Comparison of ENCODE assay signal across 1 cellular context in the genomic region with DNA sequence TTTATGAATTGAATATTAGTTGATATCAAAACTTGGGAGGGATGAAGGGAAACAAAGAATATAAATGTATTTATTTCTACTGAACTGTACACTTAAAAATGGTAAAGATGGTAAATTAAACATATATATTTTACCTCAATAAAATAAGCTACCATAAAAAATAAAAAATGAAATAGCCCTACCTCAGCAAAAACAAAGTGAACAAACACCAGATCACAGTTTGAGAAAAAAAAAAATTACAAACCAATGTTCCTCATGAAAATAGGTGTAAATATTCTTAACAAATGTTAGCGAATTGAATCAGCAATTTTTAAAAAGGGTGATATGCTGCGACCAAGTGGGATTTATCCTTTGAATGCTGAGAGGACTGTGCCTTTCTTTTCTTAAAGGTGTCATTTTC.
TF ChIP-seq lines count a peak whose summit lies in the region.

No MANE protein-coding gene starts in this region.

TF ChIP-seq in HCT116, 20 proteins besides CTCF, POLR2A, EP300 and RAD21 (continued from another document):
- TF ChIP-seq EZH2phosphoT487 (IDR thresholded peaks at IDR 0.05; ENCODE audit: borderline replicate concordance) (no peak), ELF1 (IDR thresholded peaks at IDR 0.05; ENCODE audit: borderline replicate concordance, low read depth) (no peak)
